In the genomic region with DNA sequence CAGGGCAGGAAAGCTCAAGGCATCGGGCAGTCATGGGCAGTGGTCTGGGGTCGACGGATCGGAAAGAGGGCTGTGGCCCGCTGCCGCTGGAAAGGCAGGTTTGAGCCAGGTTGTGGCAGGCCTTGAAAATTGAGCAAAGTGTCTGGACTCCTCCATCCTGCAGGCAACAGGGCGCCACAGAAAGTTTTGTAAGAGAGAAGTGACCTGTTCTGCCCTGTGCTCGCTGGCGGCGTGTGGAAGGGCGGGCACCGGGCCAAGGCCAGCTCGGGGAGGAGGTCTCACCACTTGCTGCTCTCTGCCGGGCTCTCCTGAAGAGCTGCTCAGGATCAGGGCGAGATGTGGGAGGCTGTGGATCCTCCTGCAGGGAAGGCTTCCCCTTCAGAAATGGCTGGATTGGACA, we compare ENCODE assay signal across 2 cellular contexts.
TF ChIP-seq lines count a peak whose summit lies in the region.

No MANE protein-coding gene starts in this region.

TF ChIP-seq in Ishikawa, 13 proteins besides CTCF, POLR2A, EP300 and RAD21:
- TF ChIP-seq TEAD4 (IDR thresholded peaks at IDR 0.05) (no peak), TCF12 (IDR thresholded peaks at IDR 0.05; ENCODE audit: low read depth) (no peak), CREB1 (IDR thresholded peaks at IDR 0.05; ENCODE audit: low read depth) (no peak), EGR1 (IDR thresholded peaks at IDR 0.05) (no peak), CEBPB (IDR thresholded peaks at IDR 0.05) (no peak), ZBTB7A (IDR thresholded peaks at IDR 0.05; ENCODE audit: low read depth) (no peak), NFIC (IDR thresholded peaks at IDR 0.05) (peak; percentile 72), TAF1 (IDR thresholded peaks at IDR 0.05; ENCODE audit: low read depth) (no peak), FOXM1 (IDR thresholded peaks at IDR 0.05; ENCODE audit: borderline replicate concordance, low read depth) (no peak), YY1 (IDR thresholded peaks at IDR 0.05; ENCODE audit: low read depth) (no peak)
- TF ChIP-seq, protein P1, sequence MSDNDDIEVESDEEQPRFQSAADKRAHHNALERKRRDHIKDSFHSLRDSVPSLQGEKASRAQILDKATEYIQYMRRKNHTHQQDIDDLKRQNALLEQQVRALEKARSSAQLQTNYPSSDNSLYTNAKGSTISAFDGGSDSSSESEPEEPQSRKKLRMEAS (IDR thresholded peaks at IDR 0.05): peak; percentile 31; the same call in 1 of the 2 replicates
- TF ChIP-seq, protein P2, sequence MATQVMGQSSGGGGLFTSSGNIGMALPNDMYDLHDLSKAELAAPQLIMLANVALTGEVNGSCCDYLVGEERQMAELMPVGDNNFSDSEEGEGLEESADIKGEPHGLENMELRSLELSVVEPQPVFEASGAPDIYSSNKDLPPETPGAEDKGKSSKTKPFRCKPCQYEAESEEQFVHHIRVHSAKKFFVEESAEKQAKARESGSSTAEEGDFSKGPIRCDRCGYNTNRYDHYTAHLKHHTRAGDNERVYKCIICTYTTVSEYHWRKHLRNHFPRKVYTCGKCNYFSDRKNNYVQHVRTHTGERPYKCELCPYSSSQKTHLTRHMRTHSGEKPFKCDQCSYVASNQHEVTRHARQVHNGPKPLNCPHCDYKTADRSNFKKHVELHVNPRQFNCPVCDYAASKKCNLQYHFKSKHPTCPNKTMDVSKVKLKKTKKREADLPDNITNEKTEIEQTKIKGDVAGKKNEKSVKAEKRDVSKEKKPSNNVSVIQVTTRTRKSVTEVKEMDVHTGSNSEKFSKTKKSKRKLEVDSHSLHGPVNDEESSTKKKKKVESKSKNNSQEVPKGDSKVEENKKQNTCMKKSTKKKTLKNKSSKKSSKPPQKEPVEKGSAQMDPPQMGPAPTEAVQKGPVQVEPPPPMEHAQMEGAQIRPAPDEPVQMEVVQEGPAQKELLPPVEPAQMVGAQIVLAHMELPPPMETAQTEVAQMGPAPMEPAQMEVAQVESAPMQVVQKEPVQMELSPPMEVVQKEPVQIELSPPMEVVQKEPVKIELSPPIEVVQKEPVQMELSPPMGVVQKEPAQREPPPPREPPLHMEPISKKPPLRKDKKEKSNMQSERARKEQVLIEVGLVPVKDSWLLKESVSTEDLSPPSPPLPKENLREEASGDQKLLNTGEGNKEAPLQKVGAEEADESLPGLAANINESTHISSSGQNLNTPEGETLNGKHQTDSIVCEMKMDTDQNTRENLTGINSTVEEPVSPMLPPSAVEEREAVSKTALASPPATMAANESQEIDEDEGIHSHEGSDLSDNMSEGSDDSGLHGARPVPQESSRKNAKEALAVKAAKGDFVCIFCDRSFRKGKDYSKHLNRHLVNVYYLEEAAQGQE (IDR thresholded peaks at IDR 0.05; ENCODE audit: low read depth): no peak
- TF ChIP-seq, protein P3, sequence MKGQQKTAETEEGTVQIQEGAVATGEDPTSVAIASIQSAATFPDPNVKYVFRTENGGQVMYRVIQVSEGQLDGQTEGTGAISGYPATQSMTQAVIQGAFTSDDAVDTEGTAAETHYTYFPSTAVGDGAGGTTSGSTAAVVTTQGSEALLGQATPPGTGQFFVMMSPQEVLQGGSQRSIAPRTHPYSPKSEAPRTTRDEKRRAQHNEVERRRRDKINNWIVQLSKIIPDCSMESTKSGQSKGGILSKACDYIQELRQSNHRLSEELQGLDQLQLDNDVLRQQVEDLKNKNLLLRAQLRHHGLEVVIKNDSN (IDR thresholded peaks at IDR 0.05): no peak

TF ChIP-seq in K562, 482 proteins besides CTCF, POLR2A, EP300 and RAD21:
- TF ChIP-seq NFIC (IDR thresholded peaks at IDR 0.05): 0 out of 2 replicates have a peak, but pooled peaks have one; percentile 8
- TF ChIP-seq, protein P4, sequence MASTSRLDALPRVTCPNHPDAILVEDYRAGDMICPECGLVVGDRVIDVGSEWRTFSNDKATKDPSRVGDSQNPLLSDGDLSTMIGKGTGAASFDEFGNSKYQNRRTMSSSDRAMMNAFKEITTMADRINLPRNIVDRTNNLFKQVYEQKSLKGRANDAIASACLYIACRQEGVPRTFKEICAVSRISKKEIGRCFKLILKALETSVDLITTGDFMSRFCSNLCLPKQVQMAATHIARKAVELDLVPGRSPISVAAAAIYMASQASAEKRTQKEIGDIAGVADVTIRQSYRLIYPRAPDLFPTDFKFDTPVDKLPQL (IDR thresholded peaks at IDR 0.05; ENCODE audit: extremely low read depth, insufficient read length): no peak
